In the genomic region with DNA sequence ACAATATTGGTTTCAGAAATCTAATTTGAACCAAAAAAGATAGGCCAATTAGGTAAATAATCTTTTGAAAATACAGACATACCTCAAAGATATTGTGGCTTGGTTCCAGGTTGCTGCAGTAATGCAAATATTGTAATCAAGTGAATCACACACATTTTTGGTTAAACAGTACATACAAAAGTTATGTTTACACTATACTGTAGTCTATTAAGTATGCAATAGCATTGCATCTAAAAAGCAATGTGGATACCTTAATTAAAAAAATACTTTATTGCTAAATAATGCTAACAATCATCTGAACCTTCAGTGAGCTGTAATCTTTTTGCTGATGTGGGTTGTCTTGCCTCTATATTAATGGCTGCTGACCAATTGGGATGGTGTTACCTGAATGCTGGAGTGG, we compare ENCODE assay signal across 1 cellular context.
TF ChIP-seq lines count a peak whose summit lies in the region.

No MANE protein-coding gene starts in this region.

TF ChIP-seq in IMR-90, 13 proteins besides CTCF, POLR2A, EP300 and RAD21 (continued from another document):
- no peak for TF ChIP-seq CEBPB (IDR thresholded peaks at IDR 0.05; ENCODE audit: low read depth, low read length)
- no peak for TF ChIP-seq NFE2L2 (IDR thresholded peaks at IDR 0.05; ENCODE audit: low read depth, low read length)
